ENCODE assay signal across 1 cellular context in the genomic region with DNA sequence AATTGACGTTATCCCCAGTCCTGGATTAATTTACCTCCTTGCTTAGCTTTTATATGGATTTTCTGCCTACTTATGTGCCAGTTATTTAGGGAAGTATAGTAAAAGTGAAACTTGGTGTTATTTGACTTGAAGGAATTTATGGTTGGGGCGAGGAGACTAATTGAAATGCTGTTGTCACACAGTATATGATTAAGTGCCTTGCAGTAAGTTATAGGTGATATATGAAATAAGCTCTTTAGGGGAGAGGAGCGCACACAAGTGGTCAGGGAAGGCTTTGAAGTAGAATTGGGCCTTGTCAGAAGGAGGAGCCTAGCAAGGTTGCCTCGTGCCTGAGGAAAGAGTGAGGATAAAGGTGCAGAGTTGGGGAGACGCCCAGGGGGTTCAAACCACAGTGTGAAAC.
TF ChIP-seq lines count a peak whose summit lies in the region.

No MANE protein-coding gene starts in this region.

TF ChIP-seq in GM12878, 131 proteins besides CTCF, POLR2A, EP300 and RAD21 (continued from another document and continues in another):
- TF ChIP-seq, protein P1, sequence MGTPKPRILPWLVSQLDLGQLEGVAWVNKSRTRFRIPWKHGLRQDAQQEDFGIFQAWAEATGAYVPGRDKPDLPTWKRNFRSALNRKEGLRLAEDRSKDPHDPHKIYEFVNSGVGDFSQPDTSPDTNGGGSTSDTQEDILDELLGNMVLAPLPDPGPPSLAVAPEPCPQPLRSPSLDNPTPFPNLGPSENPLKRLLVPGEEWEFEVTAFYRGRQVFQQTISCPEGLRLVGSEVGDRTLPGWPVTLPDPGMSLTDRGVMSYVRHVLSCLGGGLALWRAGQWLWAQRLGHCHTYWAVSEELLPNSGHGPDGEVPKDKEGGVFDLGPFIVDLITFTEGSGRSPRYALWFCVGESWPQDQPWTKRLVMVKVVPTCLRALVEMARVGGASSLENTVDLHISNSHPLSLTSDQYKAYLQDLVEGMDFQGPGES (IDR thresholded peaks at IDR 0.05) = no peak
- TF ChIP-seq ZNF622 (IDR thresholded peaks at IDR 0.05) (no peak), BACH1 (IDR thresholded peaks at IDR 0.05; ENCODE audit: borderline replicate concordance) (no peak), CUX1 (IDR thresholded peaks at IDR 0.05; ENCODE audit: insufficient replicate concordance, low read depth, low read length) (no peak), TCF7 (IDR thresholded peaks at IDR 0.05; ENCODE audit: borderline replicate concordance) (no peak), SRF (IDR thresholded peaks at IDR 0.05; ENCODE audit: low read depth in 2 of 2, low read length in 2 of 2) (no peak), ZBTB33 (IDR thresholded peaks at IDR 0.05) (no peak), EED (IDR thresholded peaks at IDR 0.05; ENCODE audit: low read depth) (peak; percentile 30; the same call in 1 of the 2 replicates), SMAD5 (IDR thresholded peaks at IDR 0.05; ENCODE audit: low read depth) (no peak), EGR1 (IDR thresholded peaks at IDR 0.05; ENCODE audit: borderline replicate concordance in 1 of 2, low read depth in 2 of 2, low read length in 2 of 2) (no peak), KDM1A (IDR thresholded peaks at IDR 0.05; ENCODE audit: borderline replicate concordance) (no peak), ZSCAN29 (IDR thresholded peaks at IDR 0.05) (no peak), SMC3 (IDR thresholded peaks at IDR 0.05; ENCODE audit: borderline replicate concordance, low read length) (no peak), ZNF687 (IDR thresholded peaks at IDR 0.05) (0 out of 2 replicates have a peak, but pooled peaks have one; percentile 50), NR2C2 (IDR thresholded peaks at IDR 0.05; ENCODE audit: borderline replicate concordance, control insufficient read depth, insufficient read length, low read depth) (no peak), PAX5 (IDR thresholded peaks at IDR 0.05; ENCODE audit: borderline replicate concordance, low read depth, low read length) (no peak), CBX3 (IDR thresholded peaks at IDR 0.05; ENCODE audit: borderline replicate concordance, low read depth) (no peak), FOXK2 (IDR thresholded peaks at IDR 0.05) (no peak), SIN3A (IDR thresholded peaks at IDR 0.05; ENCODE audit: low read depth, low read length) (no peak), ASH2L (IDR thresholded peaks at IDR 0.05; ENCODE audit: borderline replicate concordance, low read depth) (no peak), TCF12 (IDR thresholded peaks at IDR 0.05; ENCODE audit: low read depth, low read length) (no peak), POLR2AphosphoS5 (IDR thresholded peaks at IDR 0.05; ENCODE audit: low read length) (no peak)
- TF ChIP-seq, protein P2, sequence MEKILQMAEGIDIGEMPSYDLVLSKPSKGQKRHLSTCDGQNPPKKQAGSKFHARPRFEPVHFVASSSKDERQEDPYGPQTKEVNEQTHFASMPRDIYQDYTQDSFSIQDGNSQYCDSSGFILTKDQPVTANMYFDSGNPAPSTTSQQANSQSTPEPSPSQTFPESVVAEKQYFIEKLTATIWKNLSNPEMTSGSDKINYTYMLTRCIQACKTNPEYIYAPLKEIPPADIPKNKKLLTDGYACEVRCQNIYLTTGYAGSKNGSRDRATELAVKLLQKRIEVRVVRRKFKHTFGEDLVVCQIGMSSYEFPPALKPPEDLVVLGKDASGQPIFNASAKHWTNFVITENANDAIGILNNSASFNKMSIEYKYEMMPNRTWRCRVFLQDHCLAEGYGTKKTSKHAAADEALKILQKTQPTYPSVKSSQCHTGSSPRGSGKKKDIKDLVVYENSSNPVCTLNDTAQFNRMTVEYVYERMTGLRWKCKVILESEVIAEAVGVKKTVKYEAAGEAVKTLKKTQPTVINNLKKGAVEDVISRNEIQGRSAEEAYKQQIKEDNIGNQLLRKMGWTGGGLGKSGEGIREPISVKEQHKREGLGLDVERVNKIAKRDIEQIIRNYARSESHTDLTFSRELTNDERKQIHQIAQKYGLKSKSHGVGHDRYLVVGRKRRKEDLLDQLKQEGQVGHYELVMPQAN (conservative IDR thresholded peaks at IDR 0.05) = 0 out of 2 replicates have a peak, but pooled peaks have one; percentile 22
- TF ChIP-seq, protein P3, sequence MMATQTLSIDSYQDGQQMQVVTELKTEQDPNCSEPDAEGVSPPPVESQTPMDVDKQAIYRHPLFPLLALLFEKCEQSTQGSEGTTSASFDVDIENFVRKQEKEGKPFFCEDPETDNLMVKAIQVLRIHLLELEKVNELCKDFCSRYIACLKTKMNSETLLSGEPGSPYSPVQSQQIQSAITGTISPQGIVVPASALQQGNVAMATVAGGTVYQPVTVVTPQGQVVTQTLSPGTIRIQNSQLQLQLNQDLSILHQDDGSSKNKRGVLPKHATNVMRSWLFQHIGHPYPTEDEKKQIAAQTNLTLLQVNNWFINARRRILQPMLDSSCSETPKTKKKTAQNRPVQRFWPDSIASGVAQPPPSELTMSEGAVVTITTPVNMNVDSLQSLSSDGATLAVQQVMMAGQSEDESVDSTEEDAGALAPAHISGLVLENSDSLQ (IDR thresholded peaks at IDR 0.05) = peak; percentile 77
- TF ChIP-seq, protein P4, sequence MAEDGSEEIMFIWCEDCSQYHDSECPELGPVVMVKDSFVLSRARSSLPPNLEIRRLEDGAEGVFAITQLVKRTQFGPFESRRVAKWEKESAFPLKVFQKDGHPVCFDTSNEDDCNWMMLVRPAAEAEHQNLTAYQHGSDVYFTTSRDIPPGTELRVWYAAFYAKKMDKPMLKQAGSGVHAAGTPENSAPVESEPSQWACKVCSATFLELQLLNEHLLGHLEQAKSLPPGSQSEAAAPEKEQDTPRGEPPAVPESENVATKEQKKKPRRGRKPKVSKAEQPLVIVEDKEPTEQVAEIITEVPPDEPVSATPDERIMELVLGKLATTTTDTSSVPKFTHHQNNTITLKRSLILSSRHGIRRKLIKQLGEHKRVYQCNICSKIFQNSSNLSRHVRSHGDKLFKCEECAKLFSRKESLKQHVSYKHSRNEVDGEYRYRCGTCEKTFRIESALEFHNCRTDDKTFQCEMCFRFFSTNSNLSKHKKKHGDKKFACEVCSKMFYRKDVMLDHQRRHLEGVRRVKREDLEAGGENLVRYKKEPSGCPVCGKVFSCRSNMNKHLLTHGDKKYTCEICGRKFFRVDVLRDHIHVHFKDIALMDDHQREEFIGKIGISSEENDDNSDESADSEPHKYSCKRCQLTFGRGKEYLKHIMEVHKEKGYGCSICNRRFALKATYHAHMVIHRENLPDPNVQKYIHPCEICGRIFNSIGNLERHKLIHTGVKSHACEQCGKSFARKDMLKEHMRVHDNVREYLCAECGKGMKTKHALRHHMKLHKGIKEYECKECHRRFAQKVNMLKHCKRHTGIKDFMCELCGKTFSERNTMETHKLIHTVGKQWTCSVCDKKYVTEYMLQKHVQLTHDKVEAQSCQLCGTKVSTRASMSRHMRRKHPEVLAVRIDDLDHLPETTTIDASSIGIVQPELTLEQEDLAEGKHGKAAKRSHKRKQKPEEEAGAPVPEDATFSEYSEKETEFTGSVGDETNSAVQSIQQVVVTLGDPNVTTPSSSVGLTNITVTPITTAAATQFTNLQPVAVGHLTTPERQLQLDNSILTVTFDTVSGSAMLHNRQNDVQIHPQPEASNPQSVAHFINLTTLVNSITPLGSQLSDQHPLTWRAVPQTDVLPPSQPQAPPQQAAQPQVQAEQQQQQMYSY (CRISPR knock-in tag; IDR thresholded peaks at IDR 0.05) = no peak
- TF ChIP-seq, protein P5, sequence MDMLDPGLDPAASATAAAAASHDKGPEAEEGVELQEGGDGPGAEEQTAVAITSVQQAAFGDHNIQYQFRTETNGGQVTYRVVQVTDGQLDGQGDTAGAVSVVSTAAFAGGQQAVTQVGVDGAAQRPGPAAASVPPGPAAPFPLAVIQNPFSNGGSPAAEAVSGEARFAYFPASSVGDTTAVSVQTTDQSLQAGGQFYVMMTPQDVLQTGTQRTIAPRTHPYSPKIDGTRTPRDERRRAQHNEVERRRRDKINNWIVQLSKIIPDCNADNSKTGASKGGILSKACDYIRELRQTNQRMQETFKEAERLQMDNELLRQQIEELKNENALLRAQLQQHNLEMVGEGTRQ (IDR thresholded peaks at IDR 0.05; ENCODE audit: borderline replicate concordance, low read depth, low read length) = no peak
- TF ChIP-seq, protein P6, sequence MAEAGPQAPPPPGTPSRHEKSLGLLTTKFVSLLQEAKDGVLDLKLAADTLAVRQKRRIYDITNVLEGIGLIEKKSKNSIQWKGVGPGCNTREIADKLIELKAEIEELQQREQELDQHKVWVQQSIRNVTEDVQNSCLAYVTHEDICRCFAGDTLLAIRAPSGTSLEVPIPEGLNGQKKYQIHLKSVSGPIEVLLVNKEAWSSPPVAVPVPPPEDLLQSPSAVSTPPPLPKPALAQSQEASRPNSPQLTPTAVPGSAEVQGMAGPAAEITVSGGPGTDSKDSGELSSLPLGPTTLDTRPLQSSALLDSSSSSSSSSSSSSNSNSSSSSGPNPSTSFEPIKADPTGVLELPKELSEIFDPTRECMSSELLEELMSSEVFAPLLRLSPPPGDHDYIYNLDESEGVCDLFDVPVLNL (IDR thresholded peaks at IDR 0.05; ENCODE audit: low read depth, low read length) = no peak
- TF ChIP-seq, protein P7, sequence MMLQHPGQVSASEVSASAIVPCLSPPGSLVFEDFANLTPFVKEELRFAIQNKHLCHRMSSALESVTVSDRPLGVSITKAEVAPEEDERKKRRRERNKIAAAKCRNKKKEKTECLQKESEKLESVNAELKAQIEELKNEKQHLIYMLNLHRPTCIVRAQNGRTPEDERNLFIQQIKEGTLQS (IDR thresholded peaks at IDR 0.05; ENCODE audit: borderline replicate concordance, extremely low read depth, low read depth, low read length) = no peak
